ENCODE assay signal across 31 cellular contexts in the genomic region with DNA sequence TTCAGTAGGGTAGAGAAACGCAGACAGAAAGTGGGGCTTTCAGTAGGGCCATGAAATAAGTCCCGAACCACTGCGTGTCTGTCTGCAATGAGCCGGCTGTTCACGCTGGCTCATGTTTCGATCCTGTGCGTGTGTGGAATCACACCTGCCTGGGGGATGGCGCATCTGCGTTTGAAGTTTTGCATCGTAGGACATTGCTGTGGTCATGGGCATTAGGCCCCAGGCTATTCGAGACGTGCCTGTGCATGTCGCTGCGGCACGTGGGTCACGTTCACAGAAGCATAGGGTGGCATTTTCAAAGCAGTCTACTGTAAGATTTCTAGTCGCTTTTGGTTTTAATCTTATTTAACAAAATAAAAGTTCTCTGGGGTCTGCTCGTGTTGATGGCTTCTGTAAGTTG. TPM values are rescaled to one million over a fixed set of nuclear protein-coding genes. Genes with fewer than 3 reads are reported as not detected.
DNase-seq lines count a peak whose midpoint lies in the region; ATAC-seq and TF ChIP-seq lines count a peak whose summit lies in the region.
"Had no signal": no experiment of that assay in that cellular context is flagged by ENCODE, and none has a peak within 500 bp of the region (broad histone marks: within the 10 kb centered on the region; RNA-seq: fewer than 3 reads in every experiment).

No MANE protein-coding gene starts in this region.

- POLR2A ChIA-PET in RWPE1 (lab: Yijun Ruan, JAX; ENCODE audit: low non-redundant PET), result no interaction called here
- POLR2A ChIA-PET in activated CD4-positive, alpha-beta T cell treated with anti-CD3 and anti-CD28 coated beads, Interleukin-2, amount 10 ng/mL, durations not matched to agents 7 days and 5 days (lab: Charles Lee), result no interaction called here

- no peak overlapping the region for H3K27ac ChIP-seq in left ventricle myocardium inferior (replicated peaks)
- peak overlapping the region; percentile 26 for H3K27ac ChIP-seq in RWPE1
- H3K27ac ChIP-seq in upper lobe of right lung, result no peak overlapping the region
- H3K27ac ChIP-seq: A549, esophagus muscularis mucosa, heart left ventricle, PC-9 had no signal

- DNase-seq in cardiac septum (ENCODE audit: low spot score) (peak; percentile 51), left ventricle myocardium inferior (no peak), RWPE1 (ENCODE audit: low spot score) (no peak), nephron progenitor cell (no peak), upper lobe of right lung (peak; percentile 31), cerebellum (ENCODE audit: low spot score) (no peak), SK-N-DZ (ENCODE audit: low spot score) (no peak)
- DNase-seq in activated CD4-positive, alpha-beta T cell treated with anti-CD3 and anti-CD28 coated beads, Interleukin-2, amount 10 ng/mL, durations not matched to agents 7 days and 5 days, result no peak
- DNase-seq: activated CD4-positive, CD25-positive, alpha-beta regulatory T cell; activated naive CD4-positive, alpha-beta T cell; CD4-positive, alpha-beta T cell; dermis blood vessel endothelial cell; foreskin fibroblast; GOT3; NCI-H1092 treated with DMSO at 0.1 percent for 48 hours; NCI-H187 treated with DMSO at 0.1 percent for 48 hours; NCI-H524 treated with DMSO at 0.1 percent for 48 hours; occipital lobe; PC-9; SIG-M5; SW 1271 had no signal

- H3K36me3 ChIP-seq in left ventricle myocardium inferior, result peaks cover 35% of the 10 kb centered on the region
- peaks cover 48% of the 10 kb centered on the region for H3K36me3 ChIP-seq in upper lobe of right lung

- H3K36me3 Mint-ChIP-seq in nephron progenitor cell (ENCODE audit: low read depth), result peaks cover 41% of the 10 kb centered on the region
- no peaks in the 10 kb centered on the region for H3K36me3 Mint-ChIP-seq in activated CD4-positive, alpha-beta T cell treated with anti-CD3 and anti-CD28 coated beads, Interleukin-2, amount 10 ng/mL, durations not matched to agents 7 days and 5 days (ENCODE audit: low read depth)

- no peaks in the 10 kb centered on the region for H3K27me3 Mint-ChIP-seq in nephron progenitor cell (ENCODE audit: low read depth, poor library complexity)
- H3K27me3 Mint-ChIP-seq in activated CD4-positive, alpha-beta T cell treated with anti-CD3 and anti-CD28 coated beads, Interleukin-2, amount 10 ng/mL, durations not matched to agents 7 days and 5 days, result no peaks in the 10 kb centered on the region
- H3K27me3 Mint-ChIP-seq: CD4-positive, alpha-beta T cell; central memory CD8-positive, alpha-beta T cell had no signal

- H3K4me3 ChIP-seq in left ventricle myocardium inferior (no peak overlapping the region), upper lobe of right lung (no peak overlapping the region)
- H3K4me3 ChIP-seq: A549, esophagus muscularis mucosa, heart left ventricle, K562, PC-9 had no signal

- H3K4me3 Mint-ChIP-seq in nephron progenitor cell, result no peak overlapping the region
- no peak overlapping the region for H3K4me3 Mint-ChIP-seq in activated CD4-positive, alpha-beta T cell treated with anti-CD3 and anti-CD28 coated beads, Interleukin-2, amount 10 ng/mL, durations not matched to agents 7 days and 5 days
- H3K4me3 Mint-ChIP-seq: CD4-positive, alpha-beta T cell; central memory CD8-positive, alpha-beta T cell; endodermal cell; mesothelial cell of epicardium; stimulated activated effector memory CD8-positive, alpha-beta T cell treated with anti-CD3 and anti-CD28 coated beads, Interleukin-12 subunit alpha, Interleukin-12 subunit beta, amount 100 ng/mL, for 72 hours had no signal

- H3K27me3 ChIP-seq in left ventricle myocardium inferior (ENCODE audit: low read depth), result no peaks in the 10 kb centered on the region
- no peaks in the 10 kb centered on the region for H3K27me3 ChIP-seq in upper lobe of right lung
- H3K27me3 ChIP-seq: esophagus muscularis mucosa, heart left ventricle had no signal

- H3K4me1 ChIP-seq in left ventricle myocardium inferior (no peaks in the 10 kb centered on the region), upper lobe of right lung (peaks cover 4% of the 10 kb centered on the region)
- H3K4me1 ChIP-seq: A549 had no signal

- CTCF ChIA-PET in RWPE1 (lab: Yijun Ruan, JAX), result no interaction called here
- CTCF ChIA-PET in activated CD4-positive, alpha-beta T cell treated with anti-CD3 and anti-CD28 coated beads, Interleukin-2, amount 10 ng/mL, durations not matched to agents 7 days and 5 days (lab: Charles Lee), result no interaction called here

- intact Hi-C loops in cardiac septum (cut with DNase I) (no loop called here), left ventricle myocardium inferior (cut with micrococcal nuclease) (no loop called here), upper lobe of right lung (cut with DNase I) (no loop called here)

- H3K9me3 Mint-ChIP-seq in nephron progenitor cell, result no peaks in the 10 kb centered on the region
- H3K9me3 Mint-ChIP-seq in activated CD4-positive, alpha-beta T cell treated with anti-CD3 and anti-CD28 coated beads, Interleukin-2, amount 10 ng/mL, durations not matched to agents 7 days and 5 days, result no peaks in the 10 kb centered on the region
- H3K9me3 Mint-ChIP-seq: CD4-positive, alpha-beta T cell; central memory CD8-positive, alpha-beta T cell; endodermal cell; mesothelial cell of epicardium; stimulated activated effector memory CD8-positive, alpha-beta T cell treated with anti-CD3 and anti-CD28 coated beads, Interleukin-12 subunit alpha, Interleukin-12 subunit beta, amount 100 ng/mL, for 72 hours had no signal

- H3K9me3 ChIP-seq in left ventricle myocardium inferior (replicated peaks), result no peaks in the 10 kb centered on the region
- no peaks in the 10 kb centered on the region for H3K9me3 ChIP-seq in upper lobe of right lung
- H3K9me3 ChIP-seq: A549, esophagus muscularis mucosa, heart left ventricle had no signal

- ATAC-seq in upper lobe of right lung, result no peak
- ATAC-seq: A549; heart left ventricle; K562; stimulated activated effector memory CD8-positive, alpha-beta T cell treated with anti-CD3 and anti-CD28 coated beads, Interleukin-12 subunit alpha, Interleukin-12 subunit beta, amount 100 ng/mL, for 72 hours had no signal

- peak overlapping the region; percentile 80 for H3K27ac Mint-ChIP-seq in nephron progenitor cell
- no peak overlapping the region for H3K27ac Mint-ChIP-seq in activated CD4-positive, alpha-beta T cell treated with anti-CD3 and anti-CD28 coated beads, Interleukin-2, amount 10 ng/mL, durations not matched to agents 7 days and 5 days
- H3K27ac Mint-ChIP-seq: CD4-positive, alpha-beta T cell; endodermal cell; mesothelial cell of epicardium; stimulated activated effector memory CD8-positive, alpha-beta T cell treated with anti-CD3 and anti-CD28 coated beads, Interleukin-12 subunit alpha, Interleukin-12 subunit beta, amount 100 ng/mL, for 72 hours had no signal

- H3K4me1 Mint-ChIP-seq in nephron progenitor cell, result peaks cover 59% of the 10 kb centered on the region
- H3K4me1 Mint-ChIP-seq in activated CD4-positive, alpha-beta T cell treated with anti-CD3 and anti-CD28 coated beads, Interleukin-2, amount 10 ng/mL, durations not matched to agents 7 days and 5 days, result no peaks in the 10 kb centered on the region
- H3K4me1 Mint-ChIP-seq: central memory CD8-positive, alpha-beta T cell; mesothelial cell of epicardium; stimulated activated effector memory CD8-positive, alpha-beta T cell treated with anti-CD3 and anti-CD28 coated beads, Interleukin-12 subunit alpha, Interleukin-12 subunit beta, amount 100 ng/mL, for 72 hours had no signal

- TF ChIP-seq CTCF in left ventricle myocardium inferior (IDR thresholded peaks at IDR 0.05; ENCODE audit: borderline replicate concordance) (no peak), RWPE1 (conservative IDR thresholded peaks at IDR 0.05; ENCODE audit: low read depth) (no peak), nephron progenitor cell (IDR thresholded peaks at IDR 0.05) (no peak), upper lobe of right lung (IDR thresholded peaks at IDR 0.05) (no peak)

RNA-seq across cellular contexts. Expression of gene HGFAC, which starts 25.5 kb away (rescaled TPM):
- total RNA-seq in cardiac septum, result 0.38 TPM
- total RNA-seq in left ventricle myocardium inferior, result 0.80 TPM
- total RNA-seq in upper lobe of right lung, result 1.2 TPM
- 4.2 TPM for total RNA-seq in cerebellum
- polyA plus RNA-seq in SK-N-DZ (2014; cell fraction: cytosol; rRNA removed), result 0.10 TPM in 1 of 2 replicates, not detected in the other
- 1.2 and 3.6 TPM in 2 replicates for polyA plus RNA-seq in SK-N-DZ (2014; cell fraction: nucleus; rRNA removed)
- under 1 TPM in 1 of 2 experiments, not detected in 1; 0.10 TPM for total RNA-seq in activated CD4-positive, alpha-beta T cell treated with anti-CD3 and anti-CD28 coated beads, Interleukin-2, amount 10 ng/mL, durations not matched to agents 7 days and 5 days
- total RNA-seq: HT1080, K562, M059J had no signal

RNA-seq across cellular contexts. Expression of gene DOK7, which starts 46.8 kb away (rescaled TPM):
- total RNA-seq in cardiac septum (62.7 TPM), left ventricle myocardium inferior (46.7 TPM), upper lobe of right lung (3.6 TPM), cerebellum (0.54 TPM)
- 0.35 and 0.43 TPM in 2 replicates for polyA plus RNA-seq in SK-N-DZ (2014; cell fraction: cytosol; rRNA removed)
- polyA plus RNA-seq in SK-N-DZ (2014; cell fraction: nucleus; rRNA removed), result 0.31 TPM in 1 of 2 replicates, not detected in the other
- not detected for total RNA-seq in activated CD4-positive, alpha-beta T cell treated with anti-CD3 and anti-CD28 coated beads, Interleukin-2, amount 10 ng/mL, durations not matched to agents 7 days and 5 days
- total RNA-seq: CD4-positive, alpha-beta T cell; HT1080; K562; occipital lobe had no signal
- polyA plus RNA-seq: K562 had no signal

Comparison
In these comparisons a context has a peak if more than half of its experiments do, and no peak if none do; other contexts are left out.
1. DNase-seq: peak in cardiac septum (single experiment) and upper lobe of right lung (single experiment); none in left ventricle myocardium inferior (single experiment), RWPE1 (single experiment), nephron progenitor cell (single experiment), cerebellum (single experiment), SK-N-DZ (single experiment) and activated CD4-positive, alpha-beta T cell treated with anti-CD3 and anti-CD28 coated beads, Interleukin-2, amount 10 ng/mL, durations not matched to agents 7 days and 5 days (single experiment).
2. RNA of gene DOK7, which starts 46.8 kb away (total RNA-seq): 62.7 TPM in cardiac septum (single experiment) and 46.7 TPM in left ventricle myocardium inferior (single experiment); 3.6 TPM in upper lobe of right lung (single experiment), 0.54 TPM in cerebellum (single experiment) and not detected in activated CD4-positive, alpha-beta T cell treated with anti-CD3 and anti-CD28 coated beads, Interleukin-2, amount 10 ng/mL, durations not matched to agents 7 days and 5 days; every median in the first group is over 10 times any median in the second.